Comparison of ENCODE assay signal across 19 cellular contexts in genomic region chr9:92476962-92477361, GRCh38. TPM values are rescaled to one million over a fixed set of nuclear protein-coding genes. Genes with fewer than 3 reads are reported as not detected.
DNase-seq lines count a peak whose midpoint lies in the region; ATAC-seq, FAIRE-seq and TF ChIP-seq lines count a peak whose summit lies in the region.
"Had no signal": no experiment of that assay in that cellular context is flagged by ENCODE, and none has a peak within 500 bp of the region (broad histone marks: within the 10 kb centered on the region; RNA-seq: fewer than 3 reads in every experiment).

No MANE protein-coding gene starts in this region.

- peak; percentile 21 for FAIRE-seq in GM12892 (lab: Jason Lieb, UNC)
- FAIRE-seq: colon, G401.6 had no signal

- no peak for TF ChIP-seq POLR2A in GM12892 (IDR thresholded peaks at IDR 0.05; ENCODE audit: low read depth, low read length)

- ATAC-seq in GM19025 (IDR thresholded peaks at IDR 0.05; ENCODE audit: low read depth, unreplicated experiment) = peak; percentile 49
- ATAC-seq in HG03045 (IDR thresholded peaks at IDR 0.05; ENCODE audit: unreplicated experiment) = peak; percentile 62
- peak; percentile 74 to 88 for ATAC-seq in stimulated activated naive B cell treated with anti-CD40 and anti-IgM and Interleukin-4, amounts not matched to agents 10 μg/mL and 1 μg/mL and 100 μg/mL, for 72 hours (replicated peaks)

- H3K36me3 Mint-ChIP-seq in stimulated activated naive B cell treated with anti-CD40 and anti-IgM and Interleukin-4, amounts not matched to agents 10 μg/mL and 1 μg/mL and 100 μg/mL, for 72 hours = peaks cover 3 to 8% of the 10 kb centered on the region in 2 donors
- H3K36me3 Mint-ChIP-seq: brain; CD4-positive, alpha-beta memory T cell had no signal

- H3K4me1 Mint-ChIP-seq in stimulated activated naive B cell treated with anti-CD40 and anti-IgM and Interleukin-4, amounts not matched to agents 10 μg/mL and 1 μg/mL and 100 μg/mL, for 72 hours = peaks cover 7 to 13% of the 10 kb centered on the region in 2 donors
- H3K4me1 Mint-ChIP-seq: naive B cell had no signal

- no peak overlapping the region for H3K4me3 Mint-ChIP-seq in stimulated activated naive B cell treated with anti-CD40 and anti-IgM and Interleukin-4, amounts not matched to agents 10 μg/mL and 1 μg/mL and 100 μg/mL, for 72 hours
- H3K4me3 Mint-ChIP-seq: brain; CD4-positive, alpha-beta memory T cell; naive B cell had no signal

- DNase-seq in GM12892 (ENCODE audit: insufficient read length) (no peak), RPMI8226 (no peak)
- DNase-seq in stimulated activated naive B cell treated with anti-CD40 and anti-IgM and Interleukin-4, amounts not matched to agents 10 μg/mL and 1 μg/mL and 100 μg/mL, for 72 hours = peak; percentile 6
- no peak for DNase-seq in activated effector memory CD4-positive, alpha-beta T cell treated with anti-CD3 and anti-CD28 coated beads, Interleukin-2, amount 50 U/mL, for 16 hours
- no peak for DNase-seq in stimulated activated CD8-positive, alpha-beta memory T cell treated with anti-CD3 and anti-CD28 coated beads, Interleukin-4, amount 100 ng/mL, for 48 hours
- DNase-seq: activated CD8-positive, alpha-beta memory T cell treated with anti-CD3 and anti-CD28 coated beads for 24 hours; CD4-positive, alpha-beta memory T cell; GM23248; mammary epithelial cell; MG63; naive B cell; NCI-H1436; NCI-H524 treated with DMSO at 0.1 percent for 48 hours; stimulated activated CD4-positive, alpha-beta T cell treated with anti-CD3 and anti-CD28 coated beads, Interleukin-12 subunit alpha, Interleukin-12 subunit beta, amount 100 ng/mL, for 4 hours had no signal

- no peaks in the 10 kb centered on the region for H3K9me3 Mint-ChIP-seq in stimulated activated naive B cell treated with anti-CD40 and anti-IgM and Interleukin-4, amounts not matched to agents 10 μg/mL and 1 μg/mL and 100 μg/mL, for 72 hours
- H3K9me3 Mint-ChIP-seq: brain; CD4-positive, alpha-beta memory T cell; naive B cell had no signal

- no peaks in the 10 kb centered on the region for H3K27me3 Mint-ChIP-seq in stimulated activated naive B cell treated with anti-CD40 and anti-IgM and Interleukin-4, amounts not matched to agents 10 μg/mL and 1 μg/mL and 100 μg/mL, for 72 hours
- H3K27me3 Mint-ChIP-seq: brain; CD4-positive, alpha-beta memory T cell; naive B cell had no signal

- no peak overlapping the region for H3K27ac Mint-ChIP-seq in stimulated activated naive B cell treated with anti-CD40 and anti-IgM and Interleukin-4, amounts not matched to agents 10 μg/mL and 1 μg/mL and 100 μg/mL, for 72 hours
- H3K27ac Mint-ChIP-seq: brain; CD4-positive, alpha-beta memory T cell; naive B cell had no signal

RNA-seq across cellular contexts. Expression of gene ASPN, which starts 5.3 kb away (rescaled TPM):
- 0.25 TPM for polyA plus RNA-seq in GM12892 (2012; ENCODE audit: missing spikeins)
- polyA plus RNA-seq: CD4-positive, alpha-beta memory T cell; mammary epithelial cell had no signal

RNA-seq across cellular contexts. Expression of gene OMD, which starts 52.7 kb away (rescaled TPM):
- 0.70 TPM for polyA plus RNA-seq in GM12892 (2012; ENCODE audit: missing spikeins)
- polyA plus RNA-seq: mammary epithelial cell had no signal

RNA-seq across cellular contexts. Expression of gene ECM2, which starts 58.8 kb away (rescaled TPM):
- polyA plus RNA-seq in GM12892 (2012; ENCODE audit: missing spikeins) = 1.3 TPM
- polyA plus RNA-seq: CD4-positive, alpha-beta memory T cell had no signal
